10 cellular contexts compared by ENCODE assay signal in genomic region chr6:108580645-108581044, GRCh38. TPM values are rescaled to one million over a fixed set of nuclear protein-coding genes. Genes with fewer than 3 reads are reported as not detected.
DNase-seq lines count a peak whose midpoint lies in the region; ATAC-seq and TF ChIP-seq lines count a peak whose summit lies in the region.
"Had no signal": no experiment of that assay in that cellular context is flagged by ENCODE, and none has a peak within 500 bp of the region (broad histone marks: within the 10 kb centered on the region; RNA-seq: fewer than 3 reads in every experiment).

No MANE protein-coding gene starts in this region.

- DNase-seq in CD14-positive monocyte (ENCODE audit: low spot score): no peak
- DNase-seq in SK-N-MC (ENCODE audit: low read depth, low spot score): no peak
- DNase-seq in globus pallidus (ENCODE audit: low spot score): peak; percentile 54
- no peak for DNase-seq in activated T-helper 2 cell treated with anti-CD3 and anti-CD28 coated beads, Interferon-gamma antibody, Interleukin-2, Interleukin-4, amounts not matched to agents 10 μg/mL and 5 μg/mL and 100 μg/mL, durations not matched to agents 14 hours and 24 hours and 36 hours (ENCODE audit: low spot score)
- DNase-seq in NCI-H146 (lab: John Stamatoyannopoulos, UW): no peak
- DNase-seq: activated effector memory CD4-positive, alpha-beta T cell treated with anti-CD3 and anti-CD28 coated beads, Interleukin-2, amount 50 U/mL, for 16 hours had no signal

- H3K9ac ChIP-seq in SK-N-MC (ENCODE audit: insufficient read length) (no peak overlapping the region), rectal smooth muscle tissue (ENCODE audit: low read length) (no peak overlapping the region)

- H3K27me3 ChIP-seq in rectal smooth muscle tissue (ENCODE audit: control insufficient read depth, insufficient read depth, low read length): no peaks in the 10 kb centered on the region

- TF ChIP-seq CTCF in CD14-positive monocyte (IDR thresholded peaks at IDR 0.05): no peak

- H3K36me3 Mint-ChIP-seq in CD14-positive monocyte: peaks cover 26 to 32% of the 10 kb centered on the region in 2 donors
- H3K36me3 Mint-ChIP-seq in activated T-helper 2 cell treated with anti-CD3 and anti-CD28 coated beads, Interferon-gamma antibody, Interleukin-2, Interleukin-4, amounts not matched to agents 10 μg/mL and 5 μg/mL and 100 μg/mL, durations not matched to agents 14 hours and 24 hours and 36 hours (ENCODE audit: low read depth): peaks cover 4% of the 10 kb centered on the region

- peak overlapping the region; percentile 84 to 94 (median 89) for H3K27ac Mint-ChIP-seq in CD14-positive monocyte
- H3K27ac Mint-ChIP-seq in activated T-helper 2 cell treated with anti-CD3 and anti-CD28 coated beads, Interferon-gamma antibody, Interleukin-2, Interleukin-4, amounts not matched to agents 10 μg/mL and 5 μg/mL and 100 μg/mL, durations not matched to agents 14 hours and 24 hours and 36 hours: no peak overlapping the region
- H3K27ac Mint-ChIP-seq: T-helper 2 cell treated with Interferon-gamma antibody and Interleukin-4, amounts not matched to agents 5 μg/mL and 100 μg/mL, for 36 hours had no signal

- peaks cover 78% of the 10 kb centered on the region for H3K4me1 Mint-ChIP-seq in CD14-positive monocyte
- H3K4me1 Mint-ChIP-seq in activated T-helper 2 cell treated with anti-CD3 and anti-CD28 coated beads, Interferon-gamma antibody, Interleukin-2, Interleukin-4, amounts not matched to agents 10 μg/mL and 5 μg/mL and 100 μg/mL, durations not matched to agents 14 hours and 24 hours and 36 hours (ENCODE audit: low read depth): peaks cover 21% of the 10 kb centered on the region

- peak overlapping the region; percentile 44 to 48 for H3K4me3 Mint-ChIP-seq in CD14-positive monocyte
- H3K4me3 Mint-ChIP-seq in activated T-helper 2 cell treated with anti-CD3 and anti-CD28 coated beads, Interferon-gamma antibody, Interleukin-2, Interleukin-4, amounts not matched to agents 10 μg/mL and 5 μg/mL and 100 μg/mL, durations not matched to agents 14 hours and 24 hours and 36 hours (ENCODE audit: low read depth): no peak overlapping the region

- peaks cover 69% of the 10 kb centered on the region for H3K4me1 ChIP-seq in rectal smooth muscle tissue (ENCODE audit: control insufficient read depth, insufficient read depth, low read length)

- no peaks in the 10 kb centered on the region for H3K9me3 ChIP-seq in SK-N-MC (ENCODE audit: low read depth, low read length)

- H3K4me3 ChIP-seq in SK-N-MC (peak overlapping the region; percentile 67), rectal smooth muscle tissue (ENCODE audit: low read length) (no peak overlapping the region)

- H3K36me3 ChIP-seq in SK-N-MC (ENCODE audit: insufficient read depth, low read length) (0 out of 2 replicates have a peak, but pooled peaks cover 6% of the 10 kb centered on the region), rectal smooth muscle tissue (ENCODE audit: control insufficient read depth, insufficient read depth, low read length) (peaks cover 6% of the 10 kb centered on the region)

- peaks cover 0 to 3% (median 0%) of the 10 kb centered on the region in 3 donors for H3K27me3 Mint-ChIP-seq in CD14-positive monocyte (ENCODE audit: low read depth in 3 of 3)
- H3K27me3 Mint-ChIP-seq in activated T-helper 2 cell treated with anti-CD3 and anti-CD28 coated beads, Interferon-gamma antibody, Interleukin-2, Interleukin-4, amounts not matched to agents 10 μg/mL and 5 μg/mL and 100 μg/mL, durations not matched to agents 14 hours and 24 hours and 36 hours (ENCODE audit: low read depth): peaks cover 3% of the 10 kb centered on the region

- ATAC-seq in HG02973 (IDR thresholded peaks at IDR 0.05; ENCODE audit: unreplicated experiment) (no peak), HG03342 (IDR thresholded peaks at IDR 0.05; ENCODE audit: unreplicated experiment) (no peak)

- intact Hi-C loops in CD14-positive monocyte (cut with micrococcal nuclease): no loop called here
- intact Hi-C loops in activated T-helper 2 cell treated with anti-CD3 and anti-CD28 coated beads, Interferon-gamma antibody, Interleukin-2, Interleukin-4, amounts not matched to agents 10 μg/mL and 5 μg/mL and 100 μg/mL, durations not matched to agents 14 hours and 24 hours and 36 hours (cut with micrococcal nuclease): no loop called here

- no peaks in the 10 kb centered on the region for H3K9me3 Mint-ChIP-seq in CD14-positive monocyte
- H3K9me3 Mint-ChIP-seq in activated T-helper 2 cell treated with anti-CD3 and anti-CD28 coated beads, Interferon-gamma antibody, Interleukin-2, Interleukin-4, amounts not matched to agents 10 μg/mL and 5 μg/mL and 100 μg/mL, durations not matched to agents 14 hours and 24 hours and 36 hours: no peaks in the 10 kb centered on the region
- H3K9me3 Mint-ChIP-seq: T-helper 2 cell treated with Interferon-gamma antibody and Interleukin-4, amounts not matched to agents 5 μg/mL and 100 μg/mL, for 36 hours had no signal

- H3K27ac ChIP-seq in SK-N-MC: peak overlapping the region; percentile 94
- peak overlapping the region; percentile 81 for H3K27ac ChIP-seq in rectal smooth muscle tissue (ENCODE audit: low read depth, low read length)

RNA-seq across cellular contexts. Expression of gene FOXO3, which starts 19.9 kb away (rescaled TPM):
- polyA plus RNA-seq in CD14-positive monocyte: 10 to 100 TPM; 15.4 to 17.5 TPM
- total RNA-seq in activated T-helper 2 cell treated with anti-CD3 and anti-CD28 coated beads, Interferon-gamma antibody, Interleukin-2, Interleukin-4, amounts not matched to agents 10 μg/mL and 5 μg/mL and 100 μg/mL, durations not matched to agents 14 hours and 24 hours and 36 hours: 4.7 and 5.8 TPM in 2 replicates
